In the genomic region with DNA sequence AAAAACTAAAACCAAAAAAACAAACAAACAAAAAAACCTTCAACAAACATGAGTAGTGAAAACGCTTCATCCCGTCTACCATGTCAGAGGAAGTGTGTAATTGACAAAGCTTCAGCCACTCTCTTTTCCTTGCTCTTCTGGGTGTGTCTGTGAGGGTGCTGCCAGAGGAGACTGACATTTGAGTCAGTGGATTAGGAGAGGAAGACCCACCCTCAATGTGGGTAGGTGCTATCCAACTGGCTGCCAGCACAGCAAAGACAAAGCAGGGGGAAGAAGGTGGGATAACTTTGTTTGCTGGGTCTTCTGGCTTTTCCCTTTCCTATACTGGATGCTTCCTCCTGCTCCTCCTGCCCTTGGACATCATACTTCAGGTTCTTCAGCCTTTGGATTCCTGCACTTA, we compare ENCODE assay signal across 23 cellular contexts.
DNase-seq lines count a peak whose midpoint lies in the region; ATAC-seq, FAIRE-seq and TF ChIP-seq lines count a peak whose summit lies in the region.
"Had no signal": no experiment of that assay in that cellular context is flagged by ENCODE, and none has a peak within 500 bp of the region (broad histone marks: within the 10 kb centered on the region; RNA-seq: fewer than 3 reads in every experiment).

No MANE protein-coding gene starts in this region.

- 0 out of 2 replicates have a peak overlapping the region, but pooled peaks have one; percentile 26 for H2BK5ac ChIP-seq in H1 (ENCODE audit: low read depth, low read length)

- no peaks in the 10 kb centered on the region for H3K79me2 ChIP-seq in H1 (ENCODE audit: control insufficient read depth in 1 of 2, insufficient read depth in 2 of 2, low read length in 2 of 2)

- H2BK120ac ChIP-seq in H1 (replicated peaks; ENCODE audit: low read depth, low read length), result no peak overlapping the region

- TF ChIP-seq EP300 in H1 (IDR thresholded peaks at IDR 0.05; ENCODE audit: borderline replicate concordance in 1 of 2, low read depth in 2 of 2, low read length in 2 of 2) (no peak), suprapubic skin (IDR thresholded peaks at IDR 0.05) (no peak)

- H3K4me1 ChIP-seq in H1 (replicated peaks in 1 of 4; ENCODE audit: control insufficient read depth in 3 of 4, insufficient read depth in 4 of 4, low read length in 3 of 4), result peaks cover 0 to 19% (median 4%) of the 10 kb centered on the region in 4 experiments; a peak in 5 of 7 replicates
- H3K4me1 ChIP-seq in suprapubic skin, result peaks cover 39% of the 10 kb centered on the region
- H3K4me1 ChIP-seq: BLaER1 had no signal

- H3K9ac ChIP-seq in H1 (replicated peaks in 1 of 4; ENCODE audit: extremely low read depth in 1 of 4, low read depth in 3 of 4, low read length in 3 of 4), result no peak overlapping the region
- H3K9ac ChIP-seq: BLaER1, KMS-11 had no signal

- DNase-seq in ELF-1 (ENCODE audit: low read depth, low spot score), result peak; percentile 56
- no peak for DNase-seq in H1 (ENCODE audit: low read depth in 1 of 2, low spot score in 2 of 2)
- DNase-seq in islet precursor cell, result peak; percentile 54
- DNase-seq in suprapubic skin (ENCODE audit: low spot score in 2 of 2), result no peak
- DNase-seq in activated CD4-positive, alpha-beta T cell treated with anti-CD3 and anti-CD28 coated beads for 4 hours, result no peak
- DNase-seq in stimulated activated CD4-positive, alpha-beta T cell treated with anti-CD3 and anti-CD28 coated beads, Interleukin-15, amount 100 ng/mL, for 24 hours, result no peak
- DNase-seq: CD8-positive, alpha-beta memory T cell; DMS79 treated with DMSO at 0.1 percent for 48 hours; GDM1; MG63; NCI-H1092; NCI-H2081 treated with DMSO at 0.1 percent for 48 hours; NCI-H510A; NCI-H774; RPMI8226 had no signal

- H3K4me3 ChIP-seq in H1 (ENCODE audit: extremely low read depth in 1 of 4, insufficient read depth in 2 of 4, low read depth in 3 of 4, low read length in 4 of 4) (no peak overlapping the region), suprapubic skin (no peak overlapping the region)
- H3K4me3 ChIP-seq: BLaER1, MG63 had no signal

- no peak overlapping the region for H3K4ac ChIP-seq in H1 (replicated peaks; ENCODE audit: insufficient read length, low read depth, low read length)

- POLR2A ChIA-PET in H1 (lab: Charles Lee; ENCODE audit: partially characterized antibody), result no interaction called here

- H3K36me3 ChIP-seq in H1 (ENCODE audit: control insufficient read depth in 2 of 4, insufficient read depth in 4 of 4, low read length in 3 of 4) (peaks cover 0 to 4% (median 0%) of the 10 kb centered on the region in 4 experiments; a peak in 1 of 8 replicates), suprapubic skin (no peaks in the 10 kb centered on the region)
- H3K36me3 ChIP-seq: MG63 had no signal

- no peaks in the 10 kb centered on the region for H4K20me1 ChIP-seq in H1 (replicated peaks in 1 of 2; ENCODE audit: control insufficient read depth in 1 of 2, insufficient read depth in 2 of 2, low read length in 2 of 2)
- H4K20me1 ChIP-seq: BLaER1 had no signal

- H3K27ac ChIP-seq in H1 (ENCODE audit: low read depth, low read length) (no peak overlapping the region), suprapubic skin (peak overlapping the region; percentile 67)
- H3K27ac ChIP-seq: BLaER1, KMS-11 had no signal

- H3K9me3 ChIP-seq in H1 (ENCODE audit: insufficient read depth in 2 of 2, low read depth in 1 of 2, low read length in 1 of 2), result no peaks in the 10 kb centered on the region
- H3K9me3 ChIP-seq in suprapubic skin, result no peaks in the 10 kb centered on the region

- no peak overlapping the region for H2BK15ac ChIP-seq in H1 (ENCODE audit: low read length)

- TF ChIP-seq POLR2A in H1 (IDR thresholded peaks at IDR 0.05; ENCODE audit: control extremely low read depth in 1 of 2, low read depth in 2 of 2, low read length in 2 of 2) (no peak), suprapubic skin (IDR thresholded peaks at IDR 0.05) (no peak)

- peak overlapping the region; percentile 84; the same call in 1 of the 2 replicates for H2AFZ ChIP-seq in H1 (ENCODE audit: low read length)

- no peak overlapping the region for H3K14ac ChIP-seq in H1 (ENCODE audit: insufficient read length)

- H3K27me3 ChIP-seq in H1 (replicated peaks in 1 of 4; ENCODE audit: control insufficient read depth in 3 of 4, extremely low read depth in 1 of 4, insufficient read depth in 3 of 4, low read length in 3 of 4) (no peaks in the 10 kb centered on the region), suprapubic skin (no peaks in the 10 kb centered on the region)
- H3K27me3 ChIP-seq: BLaER1, MG63 had no signal

- no peaks in the 10 kb centered on the region for H3K79me1 ChIP-seq in H1 (ENCODE audit: low read depth, low read length)

- CTCF ChIA-PET in H1 (lab: Charles Lee; ENCODE audit: partially characterized antibody), result interaction anchor here (1.1 to 1.3 kb wide), 2 partner anchors 54 to 169 kb away, joined by 3 to 5 read pairs; no protein-coding TSS in a partner anchor

- H3K23me2 ChIP-seq in H1 (ENCODE audit: low read depth, low read length), result peaks cover 3% of the 10 kb centered on the region; the same call in 1 of the 2 replicates

- TF ChIP-seq CTCF in H1 (IDR thresholded peaks at IDR 0.05; ENCODE audit: control extremely low read depth in 1 of 3, insufficient read depth in 1 of 3, low read depth in 1 of 3, low read length in 3 of 3) (no peak), suprapubic skin (IDR thresholded peaks at IDR 0.05) (no peak)

- peak; percentile 73 for FAIRE-seq in H1 (lab: Jason Lieb, UNC)
- FAIRE-seq: A204.1, GM12891, GM18507, HepG2 had no signal

- TF ChIP-seq RAD21 in H1 (IDR thresholded peaks at IDR 0.05 in 1 of 2, conservative IDR thresholded peaks at IDR 0.05 in 1 of 2; ENCODE audit: low read depth in 2 of 2, low read length in 2 of 2), result no peak

- no peak overlapping the region for H4K8ac ChIP-seq in H1 (ENCODE audit: extremely low read depth, insufficient read depth, low read length)

- H2BK12ac ChIP-seq in H1 (ENCODE audit: low read depth, low read length), result no peak overlapping the region

- no peak overlapping the region for H4K5ac ChIP-seq in H1 (ENCODE audit: insufficient read length, low read depth, low read length)

- H4K91ac ChIP-seq in H1 (replicated peaks; ENCODE audit: insufficient read length, low read length), result no peak overlapping the region

- 69% methylated on average over 2 of the region's 2 CpGs; no CpG with 5 or more reads in 1 of the 2 experiments for WGBS in H1 (ENCODE audit: extremely low coverage in 1 of 2, insufficient coverage in 1 of 2, insufficient read length in 1 of 2, insufficient replicate concordance in 2 of 2, low coverage in 1 of 2, low lambda C conversion rate in 2 of 2, missing lambda C conversion rate in 1 of 2), 2 experiments
- 67% methylated on average over 2 of the region's 2 CpGs for WGBS in suprapubic skin

- H3K18ac ChIP-seq in H1 (ENCODE audit: extremely low read depth, low read length), result no peak overlapping the region; the same call in 1 of the 2 replicates

- H2BK20ac ChIP-seq in H1 (ENCODE audit: low read length), result no peak overlapping the region

- H3K4me2 ChIP-seq in H1 (ENCODE audit: insufficient read depth in 1 of 2, low read depth in 2 of 2, low read length in 2 of 2), result peak overlapping the region in 1 of 2 experiments; percentile 36; a peak in 2 of 4 replicates
- H3K4me2 ChIP-seq: BLaER1, KMS-11 had no signal

- H2AK5ac ChIP-seq in H1 (ENCODE audit: low read depth, low read length), result peak overlapping the region; percentile 32; the same call in 1 of the 2 replicates

- ATAC-seq in HG03039 (IDR thresholded peaks at IDR 0.05; ENCODE audit: unreplicated experiment) (no peak), GM21786 (IDR thresholded peaks at IDR 0.05; ENCODE audit: unreplicated experiment) (no peak)
- ATAC-seq: HepG2 had no signal

- no peak overlapping the region for H3K56ac ChIP-seq in H1 (replicated peaks; ENCODE audit: insufficient read length, low read depth, low read length)

- H3K23ac ChIP-seq in H1 (ENCODE audit: insufficient read length), result no peak overlapping the region

TF ChIP-seq in H1, 55 proteins besides CTCF, POLR2A, EP300 and RAD21:
- no peak for TF ChIP-seq CEBPB (IDR thresholded peaks at IDR 0.05; ENCODE audit: low read depth, low read length)
- TF ChIP-seq CHD1 (IDR thresholded peaks at IDR 0.05; ENCODE audit: low read depth, low read length), result no peak
- TF ChIP-seq MAFK (IDR thresholded peaks at IDR 0.05; ENCODE audit: low read depth, low read length), result no peak

Comparison
In these comparisons a context has a peak if more than half of its experiments do, and no peak if none do; other contexts are left out.
1. DNase-seq: peak in ELF-1 (single experiment) and islet precursor cell (single experiment); none in H1 (0 of 2), suprapubic skin (0 of 2), activated CD4-positive, alpha-beta T cell treated with anti-CD3 and anti-CD28 coated beads for 4 hours (0 of 2) and stimulated activated CD4-positive, alpha-beta T cell treated with anti-CD3 and anti-CD28 coated beads, Interleukin-15, amount 100 ng/mL, for 24 hours (single experiment).